Comparison of ENCODE assay signal across 21 cellular contexts in the genomic region with DNA sequence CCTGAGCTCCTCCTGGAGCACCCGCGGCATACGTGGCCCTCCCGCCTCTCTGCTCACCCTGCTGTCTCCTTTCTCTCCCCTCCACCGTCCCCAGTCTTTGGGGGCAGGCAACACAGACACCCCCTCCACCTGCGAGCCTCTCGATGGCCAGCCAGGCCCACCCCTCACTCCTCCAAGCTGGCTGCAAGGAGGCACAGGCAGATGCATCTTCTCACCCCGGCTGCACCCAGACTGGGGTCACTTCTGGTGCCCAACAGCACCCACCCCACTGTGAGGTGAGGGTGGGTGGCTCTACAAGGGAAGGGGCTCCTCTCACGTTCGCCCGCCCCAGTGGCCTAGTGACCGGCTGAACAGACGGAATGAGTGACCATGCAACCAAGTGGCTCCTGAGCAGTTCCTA.
DNase-seq lines count a peak whose midpoint lies in the region; ATAC-seq and TF ChIP-seq lines count a peak whose summit lies in the region.
"Had no signal": no experiment of that assay in that cellular context is flagged by ENCODE, and none has a peak within 500 bp of the region (broad histone marks: within the 10 kb centered on the region; RNA-seq: fewer than 3 reads in every experiment).

No MANE protein-coding gene starts in this region.

- H3K9me3 ChIP-seq in left ventricle myocardium inferior (replicated peaks): peaks cover 30% of the 10 kb centered on the region
- H3K9me3 ChIP-seq in aorta (ENCODE audit: control insufficient read depth, low read length): no peaks in the 10 kb centered on the region
- H3K9me3 ChIP-seq in WERI-Rb-1 (ENCODE audit: severe bottlenecking): peaks cover 12% of the 10 kb centered on the region

- WGBS in aorta, 2 donors: 62 to 65% methylated on average over 13 of the region's 13 CpGs

- peaks cover 26% of the 10 kb centered on the region for H3K4me1 Mint-ChIP-seq in progenitor cell of endocrine pancreas (ENCODE audit: low read depth)

- H3K27me3 ChIP-seq in left ventricle myocardium inferior (ENCODE audit: low read depth) (peaks cover 47% of the 10 kb centered on the region), aorta (ENCODE audit: control insufficient read depth in 1 of 2, insufficient read depth in 2 of 2, low read length in 1 of 2) (no peaks in the 10 kb centered on the region), WERI-Rb-1 (ENCODE audit: insufficient read depth, low read depth, severe bottlenecking) (no peaks in the 10 kb centered on the region)

- intact Hi-C loops in left ventricle myocardium inferior (cut with micrococcal nuclease): no loop called here
- intact Hi-C loops in Right ventricle myocardium inferior (cut with DNase I): loop anchor here (5.0 kb wide), 1 partner anchor 34 kb away; no protein-coding TSS in a partner anchor
- intact Hi-C loops in aorta (cut with DNase I): no loop called here
- intact Hi-C loops in left colon (cut with DNase I, micrococcal nuclease): no loop called here

- no peaks in the 10 kb centered on the region for H3K36me3 ChIP-seq in left ventricle myocardium inferior
- H3K36me3 ChIP-seq in aorta (ENCODE audit: control insufficient read depth in 1 of 2, insufficient read depth in 2 of 2, low read length in 1 of 2): no peaks in the 10 kb centered on the region
- no peaks in the 10 kb centered on the region for H3K36me3 ChIP-seq in WERI-Rb-1

- no peak for DNase-seq in left ventricle myocardium inferior
- no peak for DNase-seq in Right ventricle myocardium inferior (ENCODE audit: missing footprints)
- no peak for DNase-seq in coronary artery (ENCODE audit: low spot score)
- DNase-seq in progenitor cell of endocrine pancreas (ENCODE audit: low spot score, unreplicated experiment): no peak
- no peak for DNase-seq in aorta
- no peak for DNase-seq in left colon
- DNase-seq in WERI-Rb-1: no peak
- no peak for DNase-seq in NCI-H526 (lab: John Stamatoyannopoulos, UW)
- DNase-seq: DMS53; GDM1; GOT3; HCEC 1CT; KG1; NCI-H1092 treated with DMSO at 0.1 percent for 48 hours; NCI-H1436 treated with DMSO at 0.1 percent for 48 hours; NCI-H2029; NCI-H226; NCI-H510A treated with DMSO at 0.1 percent for 48 hours; NCI-H774; NK-92 treated with Interleukin-12 subunit alpha and Interleukin-12 subunit beta, amount 100 ng/mL, for 24 hours had no signal

- H3K27ac ChIP-seq in left ventricle myocardium inferior (replicated peaks): peak overlapping the region; percentile 96
- H3K27ac ChIP-seq in coronary artery: peak overlapping the region; percentile 94 to 97
- peak overlapping the region; percentile 64 to 97 for H3K27ac ChIP-seq in aorta (ENCODE audit: low read depth in 1 of 2, low read length in 2 of 2)
- H3K27ac ChIP-seq in WERI-Rb-1: no peak overlapping the region

- peaks cover 11% of the 10 kb centered on the region for H3K9me3 Mint-ChIP-seq in progenitor cell of endocrine pancreas (ENCODE audit: low read depth)

- H3K27ac Mint-ChIP-seq in progenitor cell of endocrine pancreas: peak overlapping the region; percentile 76

- no peak for ATAC-seq in Right ventricle myocardium inferior
- ATAC-seq in aorta (ENCODE audit: low FRiP score): no peak
- no peak for ATAC-seq in left colon
- ATAC-seq: Panc1 had no signal

- TF ChIP-seq CTCF in left ventricle myocardium inferior (IDR thresholded peaks at IDR 0.05; ENCODE audit: borderline replicate concordance): no peak
- no peak for TF ChIP-seq CTCF in coronary artery (IDR thresholded peaks at IDR 0.05)
- no peak for TF ChIP-seq CTCF in progenitor cell of endocrine pancreas (IDR thresholded peaks at IDR 0.05; ENCODE audit: unreplicated experiment)
- no peak for TF ChIP-seq CTCF in WERI-Rb-1 (IDR thresholded peaks at IDR 0.05; ENCODE audit: low read depth, low read length)

- H3K36me3 Mint-ChIP-seq in progenitor cell of endocrine pancreas (ENCODE audit: insufficient read depth): peaks cover 20% of the 10 kb centered on the region

- H3K4me1 ChIP-seq in left ventricle myocardium inferior: peaks cover 52% of the 10 kb centered on the region
- peaks cover 0 to 3% of the 10 kb centered on the region in 2 donors for H3K4me1 ChIP-seq in aorta (ENCODE audit: control insufficient read depth in 1 of 2, insufficient read depth in 2 of 2, low read length in 2 of 2)

- H3K4me3 Mint-ChIP-seq in progenitor cell of endocrine pancreas (ENCODE audit: low read depth): no peak overlapping the region

- H3K4me3 ChIP-seq in left ventricle myocardium inferior (no peak overlapping the region), coronary artery (no peak overlapping the region), aorta (ENCODE audit: low read length in 2 of 2) (no peak overlapping the region), WERI-Rb-1 (ENCODE audit: low read depth, low read length) (no peak overlapping the region)

- H3K27me3 Mint-ChIP-seq in progenitor cell of endocrine pancreas: no peaks in the 10 kb centered on the region
